ENCODE assay signal across 10 cellular contexts in the genomic region with DNA sequence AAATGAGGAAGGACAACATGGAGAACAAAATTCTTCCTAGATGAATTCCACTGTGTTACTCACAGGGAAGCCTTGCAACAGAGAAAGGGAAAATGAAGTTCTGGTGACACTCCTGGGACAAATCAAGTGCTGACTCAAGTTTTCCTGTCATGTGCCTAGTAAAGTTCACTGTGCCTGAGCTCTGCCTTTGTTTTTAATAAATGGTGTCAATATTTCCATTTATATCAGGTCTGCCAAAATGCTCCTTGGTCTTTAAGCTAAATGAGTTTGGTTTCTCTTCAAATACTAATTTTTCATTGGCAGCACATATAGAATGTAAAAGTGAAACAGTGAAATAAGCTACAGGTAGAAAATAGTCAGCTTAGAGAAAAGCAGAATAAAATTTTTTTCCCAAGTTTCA. TPM values are rescaled to one million over a fixed set of nuclear protein-coding genes. Genes with fewer than 3 reads are reported as not detected.
DNase-seq lines count a peak whose midpoint lies in the region; ATAC-seq and TF ChIP-seq lines count a peak whose summit lies in the region.
"Had no signal": no experiment of that assay in that cellular context is flagged by ENCODE, and none has a peak within 500 bp of the region (broad histone marks: within the 10 kb centered on the region; RNA-seq: fewer than 3 reads in every experiment).

No MANE protein-coding gene starts in this region.

- no peak for ATAC-seq in CD8-positive, alpha-beta T cell
- ATAC-seq in HG03095 (IDR thresholded peaks at IDR 0.05; ENCODE audit: unreplicated experiment) (no peak), GM21723 (IDR thresholded peaks at IDR 0.05; ENCODE audit: unreplicated experiment) (no peak)

- POLR2A ChIA-PET in CD8-positive, alpha-beta T cell (lab: Charles Lee): interaction anchor here (1.0 to 2.0 kb wide), 4 partner anchors 10 to 220 kb away, joined by 4 to 6 read pairs (median 4); no protein-coding TSS in a partner anchor

- no peak overlapping the region for H3K4me3 ChIP-seq in CD8-positive, alpha-beta T cell (ENCODE audit: low read depth, low read length)

- no peaks in the 10 kb centered on the region for H3K9me3 ChIP-seq in CD8-positive, alpha-beta T cell (ENCODE audit: low read length)

- peaks cover 49% of the 10 kb centered on the region for H3K36me3 Mint-ChIP-seq in CD8-positive, alpha-beta T cell
- peaks cover 40% of the 10 kb centered on the region for H3K36me3 Mint-ChIP-seq in activated T-helper 2 cell treated with anti-CD3 and anti-CD28 coated beads, Interferon-gamma antibody, Interleukin-2, Interleukin-4, amounts not matched to agents 10 μg/mL and 5 μg/mL and 100 μg/mL, durations not matched to agents 14 hours and 24 hours and 36 hours (ENCODE audit: low read depth)

- TF ChIP-seq CTCF in CD8-positive, alpha-beta T cell (IDR thresholded peaks at IDR 0.05): no peak

- intact Hi-C loops in CD8-positive, alpha-beta T cell (cut with DNase I, micrococcal nuclease): loop anchor here in 1 of 2 experiments (5.0 kb wide), 1 partner anchor 42 kb away; a partner anchor contains a TSS
- intact Hi-C loops in activated T-helper 2 cell treated with anti-CD3 and anti-CD28 coated beads, Interferon-gamma antibody, Interleukin-2, Interleukin-4, amounts not matched to agents 10 μg/mL and 5 μg/mL and 100 μg/mL, durations not matched to agents 14 hours and 24 hours and 36 hours (cut with micrococcal nuclease): loop anchor here (2.0 kb wide), 1 partner anchor 39 kb away; no protein-coding TSS in a partner anchor

- peak overlapping the region; percentile 79 for H3K27ac Mint-ChIP-seq in CD8-positive, alpha-beta T cell
- peak overlapping the region; percentile 12 for H3K27ac Mint-ChIP-seq in activated T-helper 2 cell treated with anti-CD3 and anti-CD28 coated beads, Interferon-gamma antibody, Interleukin-2, Interleukin-4, amounts not matched to agents 10 μg/mL and 5 μg/mL and 100 μg/mL, durations not matched to agents 14 hours and 24 hours and 36 hours

- no peak for DNase-seq in CD8-positive, alpha-beta T cell
- DNase-seq in activated T-helper 2 cell treated with anti-CD3 and anti-CD28 coated beads, Interferon-gamma antibody, Interleukin-2, Interleukin-4, amounts not matched to agents 10 μg/mL and 5 μg/mL and 100 μg/mL, durations not matched to agents 14 hours and 24 hours and 36 hours (ENCODE audit: low spot score): no peak
- DNase-seq in foreskin melanocyte (peak; percentile 37), pulmonary artery endothelial cell (ENCODE audit: low read depth, low spot score) (peak; percentile 75), germinal center (ENCODE audit: low spot score) (no peak)
- DNase-seq in activated CD8-positive, alpha-beta memory T cell treated with anti-CD3 and anti-CD28 coated beads, Interleukin-2, amount 50 U/mL, for 4 hours: no peak

- H3K4me3 Mint-ChIP-seq in CD8-positive, alpha-beta T cell: no peak overlapping the region
- no peak overlapping the region for H3K4me3 Mint-ChIP-seq in activated T-helper 2 cell treated with anti-CD3 and anti-CD28 coated beads, Interferon-gamma antibody, Interleukin-2, Interleukin-4, amounts not matched to agents 10 μg/mL and 5 μg/mL and 100 μg/mL, durations not matched to agents 14 hours and 24 hours and 36 hours (ENCODE audit: low read depth)

- H3K4me1 ChIP-seq in CD8-positive, alpha-beta T cell (ENCODE audit: insufficient read depth, low read length): no peaks in the 10 kb centered on the region

- peaks cover 15% of the 10 kb centered on the region for H3K36me3 ChIP-seq in CD8-positive, alpha-beta T cell (ENCODE audit: insufficient read depth, low read length)

- no peak overlapping the region for H3K27ac ChIP-seq in CD8-positive, alpha-beta T cell (ENCODE audit: low read depth, low read length)

- H3K4me1 Mint-ChIP-seq in CD8-positive, alpha-beta T cell (ENCODE audit: low read depth): peaks cover 6% of the 10 kb centered on the region
- peaks cover 29% of the 10 kb centered on the region for H3K4me1 Mint-ChIP-seq in activated T-helper 2 cell treated with anti-CD3 and anti-CD28 coated beads, Interferon-gamma antibody, Interleukin-2, Interleukin-4, amounts not matched to agents 10 μg/mL and 5 μg/mL and 100 μg/mL, durations not matched to agents 14 hours and 24 hours and 36 hours (ENCODE audit: low read depth)

- H3K9me3 Mint-ChIP-seq in CD8-positive, alpha-beta T cell: no peaks in the 10 kb centered on the region
- no peaks in the 10 kb centered on the region for H3K9me3 Mint-ChIP-seq in activated T-helper 2 cell treated with anti-CD3 and anti-CD28 coated beads, Interferon-gamma antibody, Interleukin-2, Interleukin-4, amounts not matched to agents 10 μg/mL and 5 μg/mL and 100 μg/mL, durations not matched to agents 14 hours and 24 hours and 36 hours

- no peaks in the 10 kb centered on the region for H3K27me3 ChIP-seq in CD8-positive, alpha-beta T cell (ENCODE audit: insufficient read depth, low read length)

- CTCF ChIA-PET in CD8-positive, alpha-beta T cell (lab: Charles Lee): interaction anchor here (1.2 to 5.8 kb wide), 3 partner anchors 33 to 220 kb away, joined by 4 to 97 read pairs (median 20); no protein-coding TSS in a partner anchor

- H3K27me3 Mint-ChIP-seq in CD8-positive, alpha-beta T cell (ENCODE audit: low read depth): no peaks in the 10 kb centered on the region
- no peaks in the 10 kb centered on the region for H3K27me3 Mint-ChIP-seq in activated T-helper 2 cell treated with anti-CD3 and anti-CD28 coated beads, Interferon-gamma antibody, Interleukin-2, Interleukin-4, amounts not matched to agents 10 μg/mL and 5 μg/mL and 100 μg/mL, durations not matched to agents 14 hours and 24 hours and 36 hours (ENCODE audit: low read depth)

RNA-seq across cellular contexts. Expression of a gene that starts 33.0 kb away (rescaled TPM):
- total RNA-seq in CD8-positive, alpha-beta T cell: not detected
- not detected in 2 replicates for total RNA-seq in activated T-helper 2 cell treated with anti-CD3 and anti-CD28 coated beads, Interferon-gamma antibody, Interleukin-2, Interleukin-4, amounts not matched to agents 10 μg/mL and 5 μg/mL and 100 μg/mL, durations not matched to agents 14 hours and 24 hours and 36 hours
- total RNA-seq in pulmonary artery endothelial cell: not detected in 2 replicates
- total RNA-seq: activated CD8-positive, alpha-beta memory T cell treated with anti-CD3 and anti-CD28 coated beads for 36 hours; lower leg skin had no signal

RNA-seq across cellular contexts. Expression of a gene that starts 40.9 kb away (rescaled TPM):
- 10 to 100 TPM; 35.1 to 43.1 TPM for total RNA-seq in CD8-positive, alpha-beta T cell
- total RNA-seq in activated T-helper 2 cell treated with anti-CD3 and anti-CD28 coated beads, Interferon-gamma antibody, Interleukin-2, Interleukin-4, amounts not matched to agents 10 μg/mL and 5 μg/mL and 100 μg/mL, durations not matched to agents 14 hours and 24 hours and 36 hours: 56.6 and 62.9 TPM in 2 replicates
- total RNA-seq in pulmonary artery endothelial cell: 56.5 and 70.4 TPM in 2 replicates

Comparison
In these comparisons a context has a peak if more than half of its experiments do, and no peak if none do; other contexts are left out.
1. DNase-seq: peak in foreskin melanocyte (single experiment) and pulmonary artery endothelial cell (single experiment); none in CD8-positive, alpha-beta T cell (0 of 7), activated T-helper 2 cell treated with anti-CD3 and anti-CD28 coated beads, Interferon-gamma antibody, Interleukin-2, Interleukin-4, amounts not matched to agents 10 μg/mL and 5 μg/mL and 100 μg/mL, durations not matched to agents 14 hours and 24 hours and 36 hours (single experiment), germinal center (single experiment) and activated CD8-positive, alpha-beta memory T cell treated with anti-CD3 and anti-CD28 coated beads, Interleukin-2, amount 50 U/mL, for 4 hours (single experiment).